1 cellular context compared by ENCODE assay signal in the genomic region with DNA sequence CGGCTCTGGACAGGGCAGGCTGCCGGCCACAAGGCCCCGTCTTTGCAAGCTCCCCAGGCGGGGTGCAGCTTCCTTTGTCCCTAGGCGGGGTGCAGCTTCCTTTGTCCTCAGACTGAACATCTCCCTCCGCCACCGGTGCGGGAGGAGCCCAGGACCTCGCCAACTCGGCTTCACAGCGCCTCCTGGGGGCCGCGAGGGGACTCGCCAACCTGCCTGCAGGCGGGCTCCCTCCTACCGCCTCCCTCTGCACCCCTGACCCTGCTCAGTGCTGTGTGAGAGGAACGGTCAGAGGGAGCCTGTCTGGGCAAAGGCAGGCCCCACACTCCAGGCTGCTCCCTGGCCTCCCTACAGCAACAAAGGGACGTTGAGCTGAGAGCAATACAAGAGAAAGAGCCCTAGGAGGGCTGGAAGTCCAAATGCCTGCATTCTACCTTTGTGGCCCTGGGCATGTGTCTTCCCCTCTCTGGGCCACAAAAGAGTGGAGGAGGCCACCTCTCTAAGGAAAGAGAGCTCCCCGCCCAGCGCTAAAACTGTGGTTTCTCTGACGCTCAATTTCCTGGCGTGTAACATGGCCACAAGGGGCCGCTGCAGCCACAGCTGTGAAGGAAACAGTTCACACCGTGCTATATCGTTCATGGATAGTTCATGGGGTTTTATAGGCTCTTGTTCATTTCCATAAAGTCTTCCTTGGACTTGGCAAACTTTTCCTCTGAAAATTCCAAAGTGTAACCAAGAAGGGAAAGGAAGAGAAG.
TF ChIP-seq lines count a peak whose summit lies in the region.

No MANE protein-coding gene starts in this region.

TF ChIP-seq in HepG2, 621 proteins besides CTCF, POLR2A, EP300 and RAD21 (continued from another document and continues in another):
- TF ChIP-seq, protein P1, sequence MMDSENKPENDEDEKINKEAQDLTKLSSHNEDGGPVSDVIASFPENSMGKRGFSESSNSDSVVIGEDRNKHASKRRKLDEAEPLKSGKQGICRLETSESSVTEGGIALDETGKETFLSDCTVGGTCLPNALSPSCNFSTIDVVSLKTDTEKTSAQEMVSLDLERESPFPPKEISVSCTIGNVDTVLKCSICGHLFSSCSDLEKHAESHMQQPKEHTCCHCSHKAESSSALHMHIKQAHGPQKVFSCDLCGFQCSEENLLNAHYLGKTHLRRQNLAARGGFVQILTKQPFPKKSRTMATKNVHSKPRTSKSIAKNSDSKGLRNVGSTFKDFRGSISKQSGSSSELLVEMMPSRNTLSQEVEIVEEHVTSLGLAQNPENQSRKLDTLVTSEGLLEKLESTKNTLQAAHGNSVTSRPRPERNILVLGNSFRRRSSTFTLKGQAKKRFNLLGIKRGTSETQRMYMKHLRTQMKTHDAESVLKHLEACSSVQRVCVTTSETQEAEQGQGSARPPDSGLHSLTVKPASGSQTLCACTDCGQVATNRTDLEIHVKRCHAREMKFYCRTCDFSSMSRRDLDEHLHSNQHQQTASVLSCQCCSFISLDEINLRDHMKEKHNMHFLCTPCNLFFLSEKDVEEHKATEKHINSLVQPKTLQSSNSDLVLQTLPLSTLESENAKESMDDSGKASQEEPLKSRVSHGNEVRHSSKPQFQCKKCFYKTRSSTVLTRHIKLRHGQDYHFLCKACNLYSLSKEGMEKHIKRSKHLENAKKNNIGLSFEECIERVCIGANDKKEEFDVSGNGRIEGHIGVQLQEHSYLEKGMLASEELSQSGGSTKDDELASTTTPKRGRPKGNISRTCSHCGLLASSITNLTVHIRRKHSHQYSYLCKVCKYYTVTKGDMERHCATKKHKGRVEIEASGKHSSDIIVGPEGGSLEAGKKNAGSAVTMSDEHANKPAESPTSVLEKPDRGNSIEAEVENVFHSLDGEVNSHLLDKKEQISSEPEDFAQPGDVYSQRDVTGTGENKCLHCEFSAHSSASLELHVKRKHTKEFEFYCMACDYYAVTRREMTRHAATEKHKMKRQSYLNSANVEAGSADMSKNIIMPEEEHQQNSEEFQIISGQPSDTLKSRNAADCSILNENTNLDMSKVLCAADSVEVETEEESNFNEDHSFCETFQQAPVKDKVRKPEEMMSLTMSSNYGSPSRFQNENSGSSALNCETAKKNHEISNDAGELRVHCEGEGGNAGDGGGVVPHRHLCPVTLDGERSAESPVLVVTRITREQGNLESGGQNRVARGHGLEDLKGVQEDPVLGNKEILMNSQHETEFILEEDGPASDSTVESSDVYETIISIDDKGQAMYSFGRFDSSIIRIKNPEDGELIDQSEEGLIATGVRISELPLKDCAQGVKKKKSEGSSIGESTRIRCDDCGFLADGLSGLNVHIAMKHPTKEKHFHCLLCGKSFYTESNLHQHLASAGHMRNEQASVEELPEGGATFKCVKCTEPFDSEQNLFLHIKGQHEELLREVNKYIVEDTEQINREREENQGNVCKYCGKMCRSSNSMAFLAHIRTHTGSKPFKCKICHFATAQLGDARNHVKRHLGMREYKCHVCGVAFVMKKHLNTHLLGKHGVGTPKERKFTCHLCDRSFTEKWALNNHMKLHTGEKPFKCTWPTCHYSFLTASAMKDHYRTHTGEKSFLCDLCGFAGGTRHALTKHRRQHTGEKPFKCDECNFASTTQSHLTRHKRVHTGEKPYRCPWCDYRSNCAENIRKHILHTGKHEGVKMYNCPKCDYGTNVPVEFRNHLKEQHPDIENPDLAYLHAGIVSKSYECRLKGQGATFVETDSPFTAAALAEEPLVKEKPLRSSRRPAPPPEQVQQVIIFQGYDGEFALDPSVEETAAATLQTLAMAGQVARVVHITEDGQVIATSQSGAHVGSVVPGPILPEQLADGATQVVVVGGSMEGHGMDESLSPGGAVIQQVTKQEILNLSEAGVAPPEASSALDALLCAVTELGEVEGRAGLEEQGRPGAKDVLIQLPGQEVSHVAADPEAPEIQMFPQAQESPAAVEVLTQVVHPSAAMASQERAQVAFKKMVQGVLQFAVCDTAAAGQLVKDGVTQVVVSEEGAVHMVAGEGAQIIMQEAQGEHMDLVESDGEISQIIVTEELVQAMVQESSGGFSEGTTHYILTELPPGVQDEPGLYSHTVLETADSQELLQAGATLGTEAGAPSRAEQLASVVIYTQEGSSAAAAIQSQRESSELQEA (CRISPR knock-in tag; IDR thresholded peaks at IDR 0.05; ENCODE audit: not compliant biosample characterization) = peak; percentile 69
- TF ChIP-seq, protein P2, sequence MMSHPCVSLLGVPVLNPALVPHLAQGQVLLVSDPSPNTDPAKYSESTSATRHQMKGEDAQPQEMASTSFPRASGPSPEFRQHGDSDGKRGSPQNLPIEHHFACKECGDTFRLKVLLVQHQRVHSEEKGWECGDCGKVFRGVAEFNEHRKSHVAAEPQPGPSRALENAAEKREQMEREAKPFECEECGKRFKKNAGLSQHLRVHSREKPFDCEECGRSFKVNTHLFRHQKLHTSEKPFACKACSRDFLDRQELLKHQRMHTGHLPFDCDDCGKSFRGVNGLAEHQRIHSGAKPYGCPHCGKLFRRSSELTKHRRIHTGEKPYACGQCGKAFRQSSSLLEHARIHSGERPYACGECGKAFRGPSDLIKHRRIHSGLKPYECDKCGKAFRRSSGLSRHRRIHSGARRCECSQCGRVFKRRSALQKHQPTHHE (CRISPR knock-in tag; IDR thresholded peaks at IDR 0.05; ENCODE audit: borderline replicate concordance) = no peak
- TF ChIP-seq XBP1 (CRISPR knock-in tag; IDR thresholded peaks at IDR 0.05) (no peak), SMARCC2 (IDR thresholded peaks at IDR 0.05) (no peak), KLF16 (CRISPR knock-in tag; IDR thresholded peaks at IDR 0.05) (peak in 1 of 2 experiments; percentile 69; a peak in 1 of 4 replicates), ADNP (CRISPR knock-in tag; IDR thresholded peaks at IDR 0.05) (no peak; the same call in 1 of the 2 replicates), CBFB (CRISPR knock-in tag; IDR thresholded peaks at IDR 0.05) (0 out of 2 replicates have a peak, but pooled peaks have one; percentile 64)
- TF ChIP-seq, protein P3, sequence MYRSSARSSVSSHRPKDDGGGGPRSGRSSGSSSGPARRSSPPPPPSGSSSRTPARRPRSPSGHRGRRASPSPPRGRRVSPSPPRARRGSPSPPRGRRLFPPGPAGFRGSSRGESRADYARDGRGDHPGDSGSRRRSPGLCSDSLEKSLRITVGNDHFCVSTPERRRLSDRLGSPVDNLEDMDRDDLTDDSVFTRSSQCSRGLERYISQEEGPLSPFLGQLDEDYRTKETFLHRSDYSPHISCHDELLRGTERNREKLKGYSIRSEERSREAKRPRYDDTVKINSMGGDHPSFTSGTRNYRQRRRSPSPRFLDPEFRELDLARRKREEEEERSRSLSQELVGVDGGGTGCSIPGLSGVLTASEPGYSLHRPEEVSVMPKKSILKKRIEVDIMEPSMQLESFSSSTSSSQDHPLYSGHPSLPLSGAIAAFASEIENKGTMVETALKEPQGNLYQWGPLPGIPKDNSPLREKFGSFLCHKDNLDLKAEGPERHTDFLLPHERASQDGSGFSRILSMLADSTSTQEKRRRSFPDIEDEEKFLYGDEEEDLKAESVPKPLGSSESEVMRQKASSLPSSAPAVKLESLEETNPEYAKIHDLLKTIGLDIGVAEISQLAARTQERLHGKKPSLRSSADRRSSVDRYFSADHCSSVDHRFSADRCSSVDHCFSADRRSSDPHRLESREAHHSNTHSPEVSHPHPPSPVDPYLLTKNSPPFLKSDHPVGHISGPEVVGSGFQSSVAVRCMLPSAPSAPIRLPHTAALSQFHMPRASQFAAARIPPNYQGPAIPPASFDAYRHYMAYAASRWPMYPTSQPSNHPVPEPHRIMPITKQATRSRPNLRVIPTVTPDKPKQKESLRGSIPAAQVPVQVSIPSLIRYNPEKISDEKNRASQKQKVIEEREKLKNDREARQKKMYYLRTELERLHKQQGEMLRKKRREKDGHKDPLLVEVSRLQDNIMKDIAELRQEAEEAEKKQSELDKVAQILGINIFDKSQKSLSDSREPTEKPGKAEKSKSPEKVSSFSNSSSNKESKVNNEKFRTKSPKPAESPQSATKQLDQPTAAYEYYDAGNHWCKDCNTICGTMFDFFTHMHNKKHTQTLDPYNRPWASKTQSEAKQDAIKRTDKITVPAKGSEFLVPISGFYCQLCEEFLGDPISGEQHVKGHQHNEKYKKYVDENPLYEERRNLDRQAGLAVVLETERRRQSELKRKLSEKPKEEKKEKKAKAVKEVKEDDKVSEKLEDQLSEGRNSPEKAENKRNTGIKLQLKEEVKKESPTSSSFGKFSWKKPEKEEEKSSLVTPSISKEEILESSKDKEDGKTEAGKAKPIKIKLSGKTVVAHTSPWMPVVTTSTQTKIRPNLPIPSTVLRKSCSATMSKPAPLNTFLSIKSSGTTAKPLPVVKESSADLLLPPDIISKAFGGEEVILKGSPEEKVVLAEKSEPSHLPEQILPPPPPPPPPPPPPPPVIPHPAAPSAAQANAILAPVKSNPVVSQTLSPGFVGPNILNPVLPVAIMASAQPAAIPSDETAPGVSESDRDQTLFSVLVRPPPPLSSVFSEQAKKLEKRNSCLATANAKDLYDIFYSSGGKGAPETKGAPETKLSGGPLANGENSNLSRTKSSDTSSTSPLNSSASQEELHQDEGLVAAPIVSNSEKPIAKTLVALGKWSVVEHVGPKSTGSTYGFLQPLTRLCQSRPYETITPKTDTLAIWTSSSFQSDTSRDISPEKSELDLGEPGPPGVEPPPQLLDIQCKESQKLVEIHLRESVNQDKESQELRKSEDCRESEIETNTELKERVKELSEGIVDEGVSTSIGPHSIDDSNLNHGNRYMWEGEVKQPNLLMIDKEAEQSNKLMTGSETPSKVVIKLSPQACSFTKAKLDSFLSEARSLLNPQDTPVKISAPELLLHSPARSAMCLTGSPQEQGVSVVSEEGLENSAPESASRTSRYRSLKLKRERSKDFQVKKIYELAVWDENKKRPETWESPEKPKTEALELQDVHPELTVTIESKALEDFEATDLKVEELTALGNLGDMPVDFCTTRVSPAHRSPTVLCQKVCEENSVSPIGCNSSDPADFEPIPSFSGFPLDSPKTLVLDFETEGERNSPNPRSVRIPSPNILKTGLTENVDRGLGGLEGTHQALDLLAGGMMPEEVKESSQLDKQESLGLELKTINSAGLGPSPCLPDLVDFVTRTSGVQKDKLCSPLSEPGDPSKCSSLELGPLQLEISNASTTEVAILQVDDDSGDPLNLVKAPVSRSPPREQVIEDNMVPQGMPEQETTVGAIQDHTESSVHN (CRISPR knock-in tag; IDR thresholded peaks at IDR 0.05) = no peak; the same call in 1 of the 2 replicates
- TF ChIP-seq, protein P4, sequence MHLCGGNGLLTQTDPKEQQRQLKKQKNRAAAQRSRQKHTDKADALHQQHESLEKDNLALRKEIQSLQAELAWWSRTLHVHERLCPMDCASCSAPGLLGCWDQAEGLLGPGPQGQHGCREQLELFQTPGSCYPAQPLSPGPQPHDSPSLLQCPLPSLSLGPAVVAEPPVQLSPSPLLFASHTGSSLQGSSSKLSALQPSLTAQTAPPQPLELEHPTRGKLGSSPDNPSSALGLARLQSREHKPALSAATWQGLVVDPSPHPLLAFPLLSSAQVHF (CRISPR knock-in tag; IDR thresholded peaks at IDR 0.05) = no peak
- TF ChIP-seq, protein P5, sequence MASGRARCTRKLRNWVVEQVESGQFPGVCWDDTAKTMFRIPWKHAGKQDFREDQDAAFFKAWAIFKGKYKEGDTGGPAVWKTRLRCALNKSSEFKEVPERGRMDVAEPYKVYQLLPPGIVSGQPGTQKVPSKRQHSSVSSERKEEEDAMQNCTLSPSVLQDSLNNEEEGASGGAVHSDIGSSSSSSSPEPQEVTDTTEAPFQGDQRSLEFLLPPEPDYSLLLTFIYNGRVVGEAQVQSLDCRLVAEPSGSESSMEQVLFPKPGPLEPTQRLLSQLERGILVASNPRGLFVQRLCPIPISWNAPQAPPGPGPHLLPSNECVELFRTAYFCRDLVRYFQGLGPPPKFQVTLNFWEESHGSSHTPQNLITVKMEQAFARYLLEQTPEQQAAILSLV (CRISPR knock-in tag; IDR thresholded peaks at IDR 0.05; ENCODE audit: borderline replicate concordance) = no peak
- TF ChIP-seq, protein P6, sequence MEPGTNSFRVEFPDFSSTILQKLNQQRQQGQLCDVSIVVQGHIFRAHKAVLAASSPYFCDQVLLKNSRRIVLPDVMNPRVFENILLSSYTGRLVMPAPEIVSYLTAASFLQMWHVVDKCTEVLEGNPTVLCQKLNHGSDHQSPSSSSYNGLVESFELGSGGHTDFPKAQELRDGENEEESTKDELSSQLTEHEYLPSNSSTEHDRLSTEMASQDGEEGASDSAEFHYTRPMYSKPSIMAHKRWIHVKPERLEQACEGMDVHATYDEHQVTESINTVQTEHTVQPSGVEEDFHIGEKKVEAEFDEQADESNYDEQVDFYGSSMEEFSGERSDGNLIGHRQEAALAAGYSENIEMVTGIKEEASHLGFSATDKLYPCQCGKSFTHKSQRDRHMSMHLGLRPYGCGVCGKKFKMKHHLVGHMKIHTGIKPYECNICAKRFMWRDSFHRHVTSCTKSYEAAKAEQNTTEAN (CRISPR knock-in tag; conservative IDR thresholded peaks at IDR 0.05) = no peak
- TF ChIP-seq, protein P7, sequence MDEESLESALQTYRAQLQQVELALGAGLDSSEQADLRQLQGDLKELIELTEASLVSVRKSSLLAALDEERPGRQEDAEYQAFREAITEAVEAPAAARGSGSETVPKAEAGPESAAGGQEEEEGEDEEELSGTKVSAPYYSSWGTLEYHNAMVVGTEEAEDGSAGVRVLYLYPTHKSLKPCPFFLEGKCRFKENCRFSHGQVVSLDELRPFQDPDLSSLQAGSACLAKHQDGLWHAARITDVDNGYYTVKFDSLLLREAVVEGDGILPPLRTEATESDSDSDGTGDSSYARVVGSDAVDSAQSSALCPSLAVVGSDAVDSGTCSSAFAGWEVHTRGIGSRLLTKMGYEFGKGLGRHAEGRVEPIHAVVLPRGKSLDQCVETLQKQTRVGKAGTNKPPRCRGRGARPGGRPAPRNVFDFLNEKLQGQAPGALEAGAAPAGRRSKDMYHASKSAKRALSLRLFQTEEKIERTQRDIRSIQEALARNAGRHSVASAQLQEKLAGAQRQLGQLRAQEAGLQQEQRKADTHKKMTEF (CRISPR knock-in tag; IDR thresholded peaks at IDR 0.05) = peak; percentile 72
- TF ChIP-seq, protein P8, sequence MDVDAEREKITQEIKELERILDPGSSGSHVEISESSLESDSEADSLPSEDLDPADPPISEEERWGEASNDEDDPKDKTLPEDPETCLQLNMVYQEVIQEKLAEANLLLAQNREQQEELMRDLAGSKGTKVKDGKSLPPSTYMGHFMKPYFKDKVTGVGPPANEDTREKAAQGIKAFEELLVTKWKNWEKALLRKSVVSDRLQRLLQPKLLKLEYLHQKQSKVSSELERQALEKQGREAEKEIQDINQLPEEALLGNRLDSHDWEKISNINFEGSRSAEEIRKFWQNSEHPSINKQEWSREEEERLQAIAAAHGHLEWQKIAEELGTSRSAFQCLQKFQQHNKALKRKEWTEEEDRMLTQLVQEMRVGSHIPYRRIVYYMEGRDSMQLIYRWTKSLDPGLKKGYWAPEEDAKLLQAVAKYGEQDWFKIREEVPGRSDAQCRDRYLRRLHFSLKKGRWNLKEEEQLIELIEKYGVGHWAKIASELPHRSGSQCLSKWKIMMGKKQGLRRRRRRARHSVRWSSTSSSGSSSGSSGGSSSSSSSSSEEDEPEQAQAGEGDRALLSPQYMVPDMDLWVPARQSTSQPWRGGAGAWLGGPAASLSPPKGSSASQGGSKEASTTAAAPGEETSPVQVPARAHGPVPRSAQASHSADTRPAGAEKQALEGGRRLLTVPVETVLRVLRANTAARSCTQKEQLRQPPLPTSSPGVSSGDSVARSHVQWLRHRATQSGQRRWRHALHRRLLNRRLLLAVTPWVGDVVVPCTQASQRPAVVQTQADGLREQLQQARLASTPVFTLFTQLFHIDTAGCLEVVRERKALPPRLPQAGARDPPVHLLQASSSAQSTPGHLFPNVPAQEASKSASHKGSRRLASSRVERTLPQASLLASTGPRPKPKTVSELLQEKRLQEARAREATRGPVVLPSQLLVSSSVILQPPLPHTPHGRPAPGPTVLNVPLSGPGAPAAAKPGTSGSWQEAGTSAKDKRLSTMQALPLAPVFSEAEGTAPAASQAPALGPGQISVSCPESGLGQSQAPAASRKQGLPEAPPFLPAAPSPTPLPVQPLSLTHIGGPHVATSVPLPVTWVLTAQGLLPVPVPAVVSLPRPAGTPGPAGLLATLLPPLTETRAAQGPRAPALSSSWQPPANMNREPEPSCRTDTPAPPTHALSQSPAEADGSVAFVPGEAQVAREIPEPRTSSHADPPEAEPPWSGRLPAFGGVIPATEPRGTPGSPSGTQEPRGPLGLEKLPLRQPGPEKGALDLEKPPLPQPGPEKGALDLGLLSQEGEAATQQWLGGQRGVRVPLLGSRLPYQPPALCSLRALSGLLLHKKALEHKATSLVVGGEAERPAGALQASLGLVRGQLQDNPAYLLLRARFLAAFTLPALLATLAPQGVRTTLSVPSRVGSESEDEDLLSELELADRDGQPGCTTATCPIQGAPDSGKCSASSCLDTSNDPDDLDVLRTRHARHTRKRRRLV (CRISPR knock-in tag; IDR thresholded peaks at IDR 0.05) = no peak
